In genomic region chr11:78605296-78605695, GRCh38 we compare ENCODE assay signal across 25 cellular contexts.
"Had no signal": no experiment of that assay in that cellular context is flagged by ENCODE, and none has a peak within 500 bp of the region (broad histone marks: within the 10 kb centered on the region; RNA-seq: fewer than 3 reads in every experiment).

No MANE protein-coding gene starts in this region.

- H3K4me1 Mint-ChIP-seq: activated B cell treated with CpG ODN at 0.5 μM for 24 hours; activated CD4-positive, alpha-beta T cell treated with anti-CD3 and anti-CD28 coated beads for 36 hours; activated naive CD8-positive, alpha-beta T cell treated with anti-CD3 and anti-CD28 coated beads for 36 hours; nephron had no signal

- H3K36me3 ChIP-seq: neutrophil, pancreas, tibial artery had no signal

- H3K4me3 ChIP-seq: pancreas, tibial artery had no signal

- H3K36me3 Mint-ChIP-seq: activated naive CD8-positive, alpha-beta T cell treated with anti-CD3 and anti-CD28 coated beads for 36 hours had no signal

- ATAC-seq: activated CD4-positive, alpha-beta T cell treated with anti-CD3 and anti-CD28 coated beads for 36 hours; activated T-cell treated with anti-CD3 and anti-CD28 coated beads, Interleukin-2, amount 50 U/mL, for 4 hours; foreskin keratinocyte; left ventricle myocardium superior; pancreas; right cardiac atrium; stimulated activated naive CD8-positive, alpha-beta T cell treated with anti-CD3 and anti-CD28 coated beads, Interleukin-15, Interleukin-2, amounts not matched to agents 100 U/mL and 50 U/mL, for 24 hours had no signal

- H3K9me3 ChIP-seq: neutrophil, pancreas had no signal

- H3K27me3 ChIP-seq: foreskin keratinocyte, neutrophil, pancreas had no signal

- DNase-seq: activated B cell treated with CpG ODN at 0.5 μM for 24 hours; activated CD4-positive, alpha-beta T cell treated with anti-CD3 and anti-CD28 coated beads for 36 hours; activated CD4-positive, alpha-beta T cell treated with anti-CD3 and anti-CD28 coated beads, Interleukin-2, amount 50 U/mL, for 4 hours; activated CD8-positive, alpha-beta memory T cell treated with anti-CD3 and anti-CD28 coated beads for 24 hours; activated CD8-positive, alpha-beta memory T cell treated with anti-CD3 and anti-CD28 coated beads, Interleukin-2, amount 50 U/mL, for 4 hours; activated naive CD4-positive, alpha-beta T cell treated with Interleukin-2 at 50 U/mL for 16 hours; activated naive CD8-positive, alpha-beta T cell treated with anti-CD3 and anti-CD28 coated beads for 36 hours; activated T-cell treated with anti-CD3 and anti-CD28 coated beads, Interleukin-2, amount 50 U/mL, for 4 hours; amygdala; cerebellar nuclear complex; cortex of kidney; endodermal cell; glutamatergic neuron; hippocampal formation; left ventricle myocardium superior; pancreas; right cardiac atrium; stimulated activated CD4-positive, alpha-beta T cell treated with anti-CD3 and anti-CD28 coated beads, Interleukin-12 subunit alpha, Interleukin-12 subunit beta, amount 100 ng/mL, for 4 hours; stimulated activated CD4-positive, alpha-beta T cell treated with anti-CD3 and anti-CD28 coated beads, Interleukin-4, amount 100 ng/mL, for 4 hours; stimulated activated naive CD8-positive, alpha-beta T cell treated with anti-CD3 and anti-CD28 coated beads, Interleukin-15, Interleukin-2, amounts not matched to agents 100 U/mL and 50 U/mL, for 24 hours; T-helper 9 cell; tibial artery had no signal

- H3K4me1 ChIP-seq: foreskin keratinocyte, pancreas, tibial artery had no signal

- H3K27ac ChIP-seq: foreskin keratinocyte, neutrophil, pancreas, tibial artery had no signal

- H3K4me3 Mint-ChIP-seq: activated B cell treated with CpG ODN at 0.5 μM for 24 hours; activated CD4-positive, alpha-beta T cell treated with anti-CD3 and anti-CD28 coated beads for 36 hours; activated naive CD8-positive, alpha-beta T cell treated with anti-CD3 and anti-CD28 coated beads for 36 hours; activated T-cell treated with anti-CD3 and anti-CD28 coated beads, Interleukin-2, amount 50 U/mL, for 4 hours; endodermal cell; nephron had no signal

- H3K9me3 Mint-ChIP-seq: activated B cell treated with CpG ODN at 0.5 μM for 24 hours; activated naive CD8-positive, alpha-beta T cell treated with anti-CD3 and anti-CD28 coated beads for 36 hours; activated T-cell treated with anti-CD3 and anti-CD28 coated beads, Interleukin-2, amount 50 U/mL, for 4 hours had no signal

- H3K27ac Mint-ChIP-seq: activated B cell treated with CpG ODN at 0.5 μM for 24 hours; activated CD4-positive, alpha-beta T cell treated with anti-CD3 and anti-CD28 coated beads for 36 hours; activated naive CD8-positive, alpha-beta T cell treated with anti-CD3 and anti-CD28 coated beads for 36 hours; endodermal cell; nephron had no signal
